In the genomic region with DNA sequence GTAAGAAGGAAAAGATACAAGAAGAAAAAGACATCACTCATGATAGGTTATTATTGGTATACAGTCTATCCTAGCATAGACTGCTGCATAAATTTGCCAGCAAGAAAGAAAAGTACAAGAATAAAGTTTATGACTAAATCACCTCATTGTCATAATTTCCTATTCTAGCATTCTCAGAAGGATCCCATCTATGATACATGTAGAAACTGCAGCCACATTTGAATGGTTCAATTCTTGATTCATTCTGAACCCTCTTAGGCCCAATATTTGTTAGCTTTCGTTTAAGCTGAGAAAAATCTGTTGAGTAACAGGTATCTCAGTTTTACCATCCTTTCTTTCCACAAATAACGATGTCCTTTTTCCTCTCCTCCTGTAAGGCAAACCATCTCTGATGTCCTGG, we compare ENCODE assay signal across 2 cellular contexts.
TF ChIP-seq lines count a peak whose summit lies in the region.

No MANE protein-coding gene starts in this region.

TF ChIP-seq in K562, 482 proteins besides CTCF, POLR2A, EP300 and RAD21:
- TF ChIP-seq GTF2F1 (IDR thresholded peaks at IDR 0.05; ENCODE audit: low read depth, low read length) (no peak), CEBPZ (IDR thresholded peaks at IDR 0.05; ENCODE audit: borderline replicate concordance, low read depth, low read length) (no peak), PPARD (CRISPR knock-in tag; IDR thresholded peaks at IDR 0.05) (no peak), SAP30 (IDR thresholded peaks at IDR 0.05; ENCODE audit: borderline replicate concordance, insufficient read depth, low read depth, low read length, poor library complexity, severe bottlenecking) (no peak)

TF ChIP-seq in GM12891, 5 proteins besides CTCF, POLR2A, EP300 and RAD21:
- no peak for TF ChIP-seq TAF1 (IDR thresholded peaks at IDR 0.05; ENCODE audit: low read depth, low read length)
- TF ChIP-seq PAX5 (IDR thresholded peaks at IDR 0.05; ENCODE audit: insufficient read depth, low read length, severe bottlenecking) = no peak
